1 cellular context compared by ENCODE assay signal in the genomic region with DNA sequence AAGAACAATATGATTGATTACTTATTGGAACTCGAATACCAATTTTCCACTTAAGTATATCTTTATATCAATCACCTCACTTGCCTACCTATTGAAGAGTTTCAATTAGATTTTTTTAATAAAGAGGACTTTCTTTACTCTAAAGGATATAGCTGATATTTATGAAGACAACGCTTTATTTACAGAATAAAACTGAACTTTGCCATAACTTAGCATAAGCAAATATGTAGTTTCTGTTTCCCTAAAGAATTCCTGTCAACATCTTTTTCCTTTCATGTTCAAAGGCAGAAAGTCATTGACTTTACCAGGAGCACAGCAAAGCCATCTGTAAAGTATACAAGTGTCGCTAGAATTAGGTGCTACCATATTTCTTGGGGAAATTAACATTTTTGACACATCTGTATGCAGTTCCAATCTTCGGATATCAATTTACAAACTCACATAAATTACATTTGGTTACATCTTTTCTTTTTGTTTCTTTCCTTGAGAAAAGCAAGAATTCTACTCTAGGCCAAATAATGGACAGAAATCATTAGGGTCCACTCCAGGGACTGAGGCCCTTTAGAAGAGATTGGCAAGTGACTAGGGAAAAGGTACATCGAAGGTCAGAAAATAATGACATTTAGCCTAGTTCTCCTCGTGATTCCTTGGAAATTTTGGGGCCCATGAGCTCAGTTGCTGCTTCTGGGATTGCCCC.
TF ChIP-seq lines count a peak whose summit lies in the region.

No MANE protein-coding gene starts in this region.

TF ChIP-seq in HepG2, 621 proteins besides CTCF, POLR2A, EP300 and RAD21 (continued from another document and continues in another):
- TF ChIP-seq, protein P1, sequence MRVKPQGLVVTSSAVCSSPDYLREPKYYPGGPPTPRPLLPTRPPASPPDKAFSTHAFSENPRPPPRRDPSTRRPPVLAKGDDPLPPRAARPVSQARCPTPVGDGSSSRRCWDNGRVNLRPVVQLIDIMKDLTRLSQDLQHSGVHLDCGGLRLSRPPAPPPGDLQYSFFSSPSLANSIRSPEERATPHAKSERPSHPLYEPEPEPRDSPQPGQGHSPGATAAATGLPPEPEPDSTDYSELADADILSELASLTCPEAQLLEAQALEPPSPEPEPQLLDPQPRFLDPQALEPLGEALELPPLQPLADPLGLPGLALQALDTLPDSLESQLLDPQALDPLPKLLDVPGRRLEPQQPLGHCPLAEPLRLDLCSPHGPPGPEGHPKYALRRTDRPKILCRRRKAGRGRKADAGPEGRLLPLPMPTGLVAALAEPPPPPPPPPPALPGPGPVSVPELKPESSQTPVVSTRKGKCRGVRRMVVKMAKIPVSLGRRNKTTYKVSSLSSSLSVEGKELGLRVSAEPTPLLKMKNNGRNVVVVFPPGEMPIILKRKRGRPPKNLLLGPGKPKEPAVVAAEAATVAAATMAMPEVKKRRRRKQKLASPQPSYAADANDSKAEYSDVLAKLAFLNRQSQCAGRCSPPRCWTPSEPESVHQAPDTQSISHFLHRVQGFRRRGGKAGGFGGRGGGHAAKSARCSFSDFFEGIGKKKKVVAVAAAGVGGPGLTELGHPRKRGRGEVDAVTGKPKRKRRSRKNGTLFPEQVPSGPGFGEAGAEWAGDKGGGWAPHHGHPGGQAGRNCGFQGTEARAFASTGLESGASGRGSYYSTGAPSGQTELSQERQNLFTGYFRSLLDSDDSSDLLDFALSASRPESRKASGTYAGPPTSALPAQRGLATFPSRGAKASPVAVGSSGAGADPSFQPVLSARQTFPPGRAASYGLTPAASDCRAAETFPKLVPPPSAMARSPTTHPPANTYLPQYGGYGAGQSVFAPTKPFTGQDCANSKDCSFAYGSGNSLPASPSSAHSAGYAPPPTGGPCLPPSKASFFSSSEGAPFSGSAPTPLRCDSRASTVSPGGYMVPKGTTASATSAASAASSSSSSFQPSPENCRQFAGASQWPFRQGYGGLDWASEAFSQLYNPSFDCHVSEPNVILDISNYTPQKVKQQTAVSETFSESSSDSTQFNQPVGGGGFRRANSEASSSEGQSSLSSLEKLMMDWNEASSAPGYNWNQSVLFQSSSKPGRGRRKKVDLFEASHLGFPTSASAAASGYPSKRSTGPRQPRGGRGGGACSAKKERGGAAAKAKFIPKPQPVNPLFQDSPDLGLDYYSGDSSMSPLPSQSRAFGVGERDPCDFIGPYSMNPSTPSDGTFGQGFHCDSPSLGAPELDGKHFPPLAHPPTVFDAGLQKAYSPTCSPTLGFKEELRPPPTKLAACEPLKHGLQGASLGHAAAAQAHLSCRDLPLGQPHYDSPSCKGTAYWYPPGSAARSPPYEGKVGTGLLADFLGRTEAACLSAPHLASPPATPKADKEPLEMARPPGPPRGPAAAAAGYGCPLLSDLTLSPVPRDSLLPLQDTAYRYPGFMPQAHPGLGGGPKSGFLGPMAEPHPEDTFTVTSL (CRISPR knock-in tag; IDR thresholded peaks at IDR 0.05; ENCODE audit: borderline replicate concordance) = peak; percentile 91; the same call in 1 of the 2 replicates
- TF ChIP-seq PHF8 (CRISPR knock-in tag; IDR thresholded peaks at IDR 0.05) (no peak), MEIS1 (CRISPR knock-in tag; IDR thresholded peaks at IDR 0.05; ENCODE audit: borderline replicate concordance) (no peak), SNAI1 (CRISPR knock-in tag; IDR thresholded peaks at IDR 0.05; ENCODE audit: borderline replicate concordance) (no peak), SETDB1 (CRISPR knock-in tag; IDR thresholded peaks at IDR 0.05; ENCODE audit: borderline replicate concordance) (no peak), HDAC2 (CRISPR knock-in tag; IDR thresholded peaks at IDR 0.05) (peak; percentile 52), ZNF557 (CRISPR knock-in tag; IDR thresholded peaks at IDR 0.05) (no peak), ZNF292 (CRISPR knock-in tag; IDR thresholded peaks at IDR 0.05; ENCODE audit: borderline replicate concordance, low read depth) (no peak), FOXK2 (IDR thresholded peaks at IDR 0.05) (0 out of 2 replicates have a peak, but pooled peaks have one; percentile 9), KDM3A (CRISPR knock-in tag; IDR thresholded peaks at IDR 0.05; ENCODE audit: low read depth) (0 out of 2 replicates have a peak, but pooled peaks have one; percentile 16), TCF7L2 (IDR thresholded peaks at IDR 0.05; ENCODE audit: low read depth, low read length) (peak; percentile 60), ETV5 (CRISPR knock-in tag; IDR thresholded peaks at IDR 0.05; ENCODE audit: borderline replicate concordance) (peak; percentile 63; the same call in 1 of the 2 replicates), STAT5B (CRISPR knock-in tag; IDR thresholded peaks at IDR 0.05) (peak; percentile 90; the same call in 1 of the 2 replicates), NFKB2 (CRISPR knock-in tag; IDR thresholded peaks at IDR 0.05; ENCODE audit: borderline replicate concordance) (no peak), NR2F2 (IDR thresholded peaks at IDR 0.05; ENCODE audit: borderline replicate concordance, low read depth) (peak; percentile 82), SMAD3 (CRISPR knock-in tag; IDR thresholded peaks at IDR 0.05) (peak; percentile 58; the same call in 1 of the 2 replicates), ZNF235 (CRISPR knock-in tag; IDR thresholded peaks at IDR 0.05; ENCODE audit: borderline replicate concordance) (no peak), HNRNPLL (IDR thresholded peaks at IDR 0.05; ENCODE audit: low read depth, low read length, poor library complexity, severe bottlenecking) (no peak), XBP1 (CRISPR knock-in tag; IDR thresholded peaks at IDR 0.05) (no peak), GATAD1 (CRISPR knock-in tag; IDR thresholded peaks at IDR 0.05) (peak; percentile 54; the same call in 1 of the 2 replicates), RFX1 (IDR thresholded peaks at IDR 0.05) (no peak), ZNF558 (CRISPR knock-in tag; IDR thresholded peaks at IDR 0.05; ENCODE audit: borderline replicate concordance) (no peak), ZSCAN31 (CRISPR knock-in tag; IDR thresholded peaks at IDR 0.05; ENCODE audit: low read depth) (no peak), HOXA5 (CRISPR knock-in tag; IDR thresholded peaks at IDR 0.05) (peak; percentile 53; the same call in 1 of the 2 replicates), MED8 (CRISPR knock-in tag; IDR thresholded peaks at IDR 0.05; ENCODE audit: insufficient replicate concordance) (peak; percentile 83), TEAD3 (CRISPR knock-in tag; optimal IDR thresholded peaks at IDR 0.05; ENCODE audit: borderline replicate concordance) (peak; percentile 86), KAT7 (CRISPR knock-in tag; IDR thresholded peaks at IDR 0.05; ENCODE audit: borderline replicate concordance) (peak; percentile 72; the same call in 1 of the 2 replicates), ZNF430 (CRISPR knock-in tag; IDR thresholded peaks at IDR 0.05) (no peak), NFYC (CRISPR knock-in tag; IDR thresholded peaks at IDR 0.05) (no peak), GATAD2A (CRISPR knock-in tag; IDR thresholded peaks at IDR 0.05) (peak; percentile 73; the same call in 1 of the 2 replicates), NFIC (IDR thresholded peaks at IDR 0.05; ENCODE audit: low read length) (peak; percentile 98), RAD51 (IDR thresholded peaks at IDR 0.05; ENCODE audit: borderline replicate concordance) (no peak), KDM6A (CRISPR knock-in tag; IDR thresholded peaks at IDR 0.05; ENCODE audit: low read depth) (peak; percentile 96), ZNF496 (CRISPR knock-in tag; IDR thresholded peaks at IDR 0.05; ENCODE audit: insufficient replicate concordance) (no peak), RBAK (CRISPR knock-in tag; IDR thresholded peaks at IDR 0.05) (no peak)
- TF ChIP-seq, protein P2, sequence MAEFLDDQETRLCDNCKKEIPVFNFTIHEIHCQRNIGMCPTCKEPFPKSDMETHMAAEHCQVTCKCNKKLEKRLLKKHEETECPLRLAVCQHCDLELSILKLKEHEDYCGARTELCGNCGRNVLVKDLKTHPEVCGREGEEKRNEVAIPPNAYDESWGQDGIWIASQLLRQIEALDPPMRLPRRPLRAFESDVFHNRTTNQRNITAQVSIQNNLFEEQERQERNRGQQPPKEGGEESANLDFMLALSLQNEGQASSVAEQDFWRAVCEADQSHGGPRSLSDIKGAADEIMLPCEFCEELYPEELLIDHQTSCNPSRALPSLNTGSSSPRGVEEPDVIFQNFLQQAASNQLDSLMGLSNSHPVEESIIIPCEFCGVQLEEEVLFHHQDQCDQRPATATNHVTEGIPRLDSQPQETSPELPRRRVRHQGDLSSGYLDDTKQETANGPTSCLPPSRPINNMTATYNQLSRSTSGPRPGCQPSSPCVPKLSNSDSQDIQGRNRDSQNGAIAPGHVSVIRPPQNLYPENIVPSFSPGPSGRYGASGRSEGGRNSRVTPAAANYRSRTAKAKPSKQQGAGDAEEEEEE (CRISPR knock-in tag; IDR thresholded peaks at IDR 0.05; ENCODE audit: borderline replicate concordance) = no peak
- TF ChIP-seq, protein P3, sequence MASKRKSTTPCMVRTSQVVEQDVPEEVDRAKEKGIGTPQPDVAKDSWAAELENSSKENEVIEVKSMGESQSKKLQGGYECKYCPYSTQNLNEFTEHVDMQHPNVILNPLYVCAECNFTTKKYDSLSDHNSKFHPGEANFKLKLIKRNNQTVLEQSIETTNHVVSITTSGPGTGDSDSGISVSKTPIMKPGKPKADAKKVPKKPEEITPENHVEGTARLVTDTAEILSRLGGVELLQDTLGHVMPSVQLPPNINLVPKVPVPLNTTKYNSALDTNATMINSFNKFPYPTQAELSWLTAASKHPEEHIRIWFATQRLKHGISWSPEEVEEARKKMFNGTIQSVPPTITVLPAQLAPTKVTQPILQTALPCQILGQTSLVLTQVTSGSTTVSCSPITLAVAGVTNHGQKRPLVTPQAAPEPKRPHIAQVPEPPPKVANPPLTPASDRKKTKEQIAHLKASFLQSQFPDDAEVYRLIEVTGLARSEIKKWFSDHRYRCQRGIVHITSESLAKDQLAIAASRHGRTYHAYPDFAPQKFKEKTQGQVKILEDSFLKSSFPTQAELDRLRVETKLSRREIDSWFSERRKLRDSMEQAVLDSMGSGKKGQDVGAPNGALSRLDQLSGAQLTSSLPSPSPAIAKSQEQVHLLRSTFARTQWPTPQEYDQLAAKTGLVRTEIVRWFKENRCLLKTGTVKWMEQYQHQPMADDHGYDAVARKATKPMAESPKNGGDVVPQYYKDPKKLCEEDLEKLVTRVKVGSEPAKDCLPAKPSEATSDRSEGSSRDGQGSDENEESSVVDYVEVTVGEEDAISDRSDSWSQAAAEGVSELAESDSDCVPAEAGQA (IDR thresholded peaks at IDR 0.05; ENCODE audit: low read depth) = no peak
- TF ChIP-seq, protein P3 (CRISPR knock-in tag; IDR thresholded peaks at IDR 0.05; ENCODE audit: borderline replicate concordance) = no peak
- TF ChIP-seq, protein P4, sequence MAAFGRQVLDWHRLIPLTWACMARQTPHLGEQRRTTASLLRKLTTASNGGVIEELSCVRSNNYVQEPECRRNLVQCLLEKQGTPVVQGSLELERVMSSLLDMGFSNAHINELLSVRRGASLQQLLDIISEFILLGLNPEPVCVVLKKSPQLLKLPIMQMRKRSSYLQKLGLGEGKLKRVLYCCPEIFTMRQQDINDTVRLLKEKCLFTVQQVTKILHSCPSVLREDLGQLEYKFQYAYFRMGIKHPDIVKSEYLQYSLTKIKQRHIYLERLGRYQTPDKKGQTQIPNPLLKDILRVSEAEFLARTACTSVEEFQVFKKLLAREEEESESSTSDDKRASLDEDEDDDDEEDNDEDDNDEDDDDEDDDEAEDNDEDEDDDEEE (CRISPR knock-in tag; IDR thresholded peaks at IDR 0.05) = no peak
- TF ChIP-seq, protein P5, sequence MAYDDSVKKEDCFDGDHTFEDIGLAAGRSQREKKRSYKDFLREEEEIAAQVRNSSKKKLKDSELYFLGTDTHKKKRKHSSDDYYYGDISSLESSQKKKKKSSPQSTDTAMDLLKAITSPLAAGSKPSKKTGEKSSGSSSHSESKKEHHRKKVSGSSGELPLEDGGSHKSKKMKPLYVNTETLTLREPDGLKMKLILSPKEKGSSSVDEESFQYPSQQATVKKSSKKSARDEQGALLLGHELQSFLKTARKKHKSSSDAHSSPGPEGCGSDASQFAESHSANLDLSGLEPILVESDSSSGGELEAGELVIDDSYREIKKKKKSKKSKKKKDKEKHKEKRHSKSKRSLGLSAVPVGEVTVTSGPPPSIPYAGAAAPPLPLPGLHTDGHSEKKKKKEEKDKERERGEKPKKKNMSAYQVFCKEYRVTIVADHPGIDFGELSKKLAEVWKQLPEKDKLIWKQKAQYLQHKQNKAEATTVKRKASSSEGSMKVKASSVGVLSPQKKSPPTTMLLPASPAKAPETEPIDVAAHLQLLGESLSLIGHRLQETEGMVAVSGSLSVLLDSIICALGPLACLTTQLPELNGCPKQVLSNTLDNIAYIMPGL (CRISPR knock-in tag; IDR thresholded peaks at IDR 0.05; ENCODE audit: borderline replicate concordance in 1 of 2, low read depth in 1 of 2) = no peak; a peak in 1 of 4 replicates
- TF ChIP-seq, protein P6, sequence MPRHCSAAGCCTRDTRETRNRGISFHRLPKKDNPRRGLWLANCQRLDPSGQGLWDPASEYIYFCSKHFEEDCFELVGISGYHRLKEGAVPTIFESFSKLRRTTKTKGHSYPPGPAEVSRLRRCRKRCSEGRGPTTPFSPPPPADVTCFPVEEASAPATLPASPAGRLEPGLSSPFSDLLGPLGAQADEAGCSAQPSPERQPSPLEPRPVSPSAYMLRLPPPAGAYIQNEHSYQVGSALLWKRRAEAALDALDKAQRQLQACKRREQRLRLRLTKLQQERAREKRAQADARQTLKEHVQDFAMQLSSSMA (CRISPR knock-in tag; IDR thresholded peaks at IDR 0.05) = no peak
- TF ChIP-seq, protein P7, sequence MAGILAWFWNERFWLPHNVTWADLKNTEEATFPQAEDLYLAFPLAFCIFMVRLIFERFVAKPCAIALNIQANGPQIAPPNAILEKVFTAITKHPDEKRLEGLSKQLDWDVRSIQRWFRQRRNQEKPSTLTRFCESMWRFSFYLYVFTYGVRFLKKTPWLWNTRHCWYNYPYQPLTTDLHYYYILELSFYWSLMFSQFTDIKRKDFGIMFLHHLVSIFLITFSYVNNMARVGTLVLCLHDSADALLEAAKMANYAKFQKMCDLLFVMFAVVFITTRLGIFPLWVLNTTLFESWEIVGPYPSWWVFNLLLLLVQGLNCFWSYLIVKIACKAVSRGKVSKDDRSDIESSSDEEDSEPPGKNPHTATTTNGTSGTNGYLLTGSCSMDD (CRISPR knock-in tag; IDR thresholded peaks at IDR 0.05) = no peak
